Comparison of ENCODE assay signal across 1 cellular context in genomic region chr13:28750187-28751045, GRCh38.
TF ChIP-seq lines count a peak whose summit lies in the region.

No MANE protein-coding gene starts in this region.

TF ChIP-seq in A549, 52 proteins besides CTCF, POLR2A, EP300 and RAD21 (continued from another document):
- TF ChIP-seq BCL3 (IDR thresholded peaks at IDR 0.05) (no peak), NFE2L2 (conservative IDR thresholded peaks at IDR 0.05; ENCODE audit: low read length) (no peak), TFCP2L1 (CRISPR knock-in tag; IDR thresholded peaks at IDR 0.05) (no peak), CBX2 (IDR thresholded peaks at IDR 0.05; ENCODE audit: borderline replicate concordance, low read depth) (no peak), FOSL2 (IDR thresholded peaks at IDR 0.05) (no peak), FOSL2 (CRISPR knock-in tag; IDR thresholded peaks at IDR 0.05) (no peak), JUNB (IDR thresholded peaks at IDR 0.05) (no peak), KDM5A (IDR thresholded peaks at IDR 0.05) (no peak), HOXA7 (CRISPR knock-in tag; IDR thresholded peaks at IDR 0.05) (no peak), MAFK (IDR thresholded peaks at IDR 0.05; ENCODE audit: partially characterized antibody) (no peak), CHD2 (IDR thresholded peaks at IDR 0.05; ENCODE audit: low read length, partially characterized antibody) (no peak), FOXS1 (CRISPR knock-in tag; IDR thresholded peaks at IDR 0.05) (no peak), ZNF302 (CRISPR knock-in tag; IDR thresholded peaks at IDR 0.05) (no peak), JUN (IDR thresholded peaks at IDR 0.05) (no peak)
